2 cellular contexts compared by ENCODE assay signal in the genomic region with DNA sequence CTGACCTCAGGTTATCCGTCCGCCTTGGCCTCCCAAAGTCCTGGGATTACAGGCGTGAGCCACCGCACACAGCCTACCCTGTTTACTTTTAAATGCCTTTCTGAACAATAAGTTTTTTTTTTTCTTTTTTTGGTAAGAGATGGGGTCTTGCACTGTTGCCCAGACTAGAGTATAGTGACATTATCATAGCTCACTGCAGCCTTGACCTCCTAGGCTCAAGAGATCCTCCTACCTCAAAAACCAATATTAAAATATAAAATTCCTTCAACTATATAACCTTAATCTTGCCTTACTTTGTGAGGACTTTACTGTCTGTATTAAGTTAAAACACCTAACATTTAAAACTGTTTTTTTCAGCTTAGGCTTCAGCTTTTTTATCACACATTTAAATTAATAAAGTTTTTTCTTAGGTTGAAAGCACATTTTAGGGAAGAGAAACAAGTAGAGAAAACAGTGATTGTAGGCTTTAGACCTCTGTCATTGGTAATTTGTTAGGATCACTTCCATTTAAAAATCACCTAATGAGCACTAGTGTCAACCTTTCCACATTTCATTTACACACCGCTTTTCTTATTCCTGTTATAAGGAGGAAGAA.
A peak's percentile ranks its signal among the peaks of the same experiment; 100 is the strongest.
TF ChIP-seq lines count a peak whose summit lies in the region.

No MANE protein-coding gene starts in this region.

TF ChIP-seq in WTC11, 78 proteins besides CTCF, POLR2A, EP300 and RAD21 (continued from another document):
- no peak for TF ChIP-seq ZNF121 (CRISPR knock-in tag; IDR thresholded peaks at IDR 0.05)
- TF ChIP-seq GTF2I (CRISPR knock-in tag; conservative IDR thresholded peaks at IDR 0.05): no peak
- no peak for TF ChIP-seq GRHL2 (CRISPR knock-in tag; IDR thresholded peaks at IDR 0.05; ENCODE audit: insufficient replicate concordance, severe bottlenecking)
- no peak for TF ChIP-seq ATF1 (CRISPR knock-in tag; IDR thresholded peaks at IDR 0.05)
- TF ChIP-seq, protein P1, sequence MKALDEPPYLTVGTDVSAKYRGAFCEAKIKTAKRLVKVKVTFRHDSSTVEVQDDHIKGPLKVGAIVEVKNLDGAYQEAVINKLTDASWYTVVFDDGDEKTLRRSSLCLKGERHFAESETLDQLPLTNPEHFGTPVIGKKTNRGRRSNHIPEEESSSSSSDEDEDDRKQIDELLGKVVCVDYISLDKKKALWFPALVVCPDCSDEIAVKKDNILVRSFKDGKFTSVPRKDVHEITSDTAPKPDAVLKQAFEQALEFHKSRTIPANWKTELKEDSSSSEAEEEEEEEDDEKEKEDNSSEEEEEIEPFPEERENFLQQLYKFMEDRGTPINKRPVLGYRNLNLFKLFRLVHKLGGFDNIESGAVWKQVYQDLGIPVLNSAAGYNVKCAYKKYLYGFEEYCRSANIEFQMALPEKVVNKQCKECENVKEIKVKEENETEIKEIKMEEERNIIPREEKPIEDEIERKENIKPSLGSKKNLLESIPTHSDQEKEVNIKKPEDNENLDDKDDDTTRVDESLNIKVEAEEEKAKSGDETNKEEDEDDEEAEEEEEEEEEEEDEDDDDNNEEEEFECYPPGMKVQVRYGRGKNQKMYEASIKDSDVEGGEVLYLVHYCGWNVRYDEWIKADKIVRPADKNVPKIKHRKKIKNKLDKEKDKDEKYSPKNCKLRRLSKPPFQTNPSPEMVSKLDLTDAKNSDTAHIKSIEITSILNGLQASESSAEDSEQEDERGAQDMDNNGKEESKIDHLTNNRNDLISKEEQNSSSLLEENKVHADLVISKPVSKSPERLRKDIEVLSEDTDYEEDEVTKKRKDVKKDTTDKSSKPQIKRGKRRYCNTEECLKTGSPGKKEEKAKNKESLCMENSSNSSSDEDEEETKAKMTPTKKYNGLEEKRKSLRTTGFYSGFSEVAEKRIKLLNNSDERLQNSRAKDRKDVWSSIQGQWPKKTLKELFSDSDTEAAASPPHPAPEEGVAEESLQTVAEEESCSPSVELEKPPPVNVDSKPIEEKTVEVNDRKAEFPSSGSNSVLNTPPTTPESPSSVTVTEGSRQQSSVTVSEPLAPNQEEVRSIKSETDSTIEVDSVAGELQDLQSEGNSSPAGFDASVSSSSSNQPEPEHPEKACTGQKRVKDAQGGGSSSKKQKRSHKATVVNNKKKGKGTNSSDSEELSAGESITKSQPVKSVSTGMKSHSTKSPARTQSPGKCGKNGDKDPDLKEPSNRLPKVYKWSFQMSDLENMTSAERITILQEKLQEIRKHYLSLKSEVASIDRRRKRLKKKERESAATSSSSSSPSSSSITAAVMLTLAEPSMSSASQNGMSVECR (CRISPR knock-in tag; IDR thresholded peaks at IDR 0.05; ENCODE audit: borderline replicate concordance): no peak
- TF ChIP-seq, protein P2, sequence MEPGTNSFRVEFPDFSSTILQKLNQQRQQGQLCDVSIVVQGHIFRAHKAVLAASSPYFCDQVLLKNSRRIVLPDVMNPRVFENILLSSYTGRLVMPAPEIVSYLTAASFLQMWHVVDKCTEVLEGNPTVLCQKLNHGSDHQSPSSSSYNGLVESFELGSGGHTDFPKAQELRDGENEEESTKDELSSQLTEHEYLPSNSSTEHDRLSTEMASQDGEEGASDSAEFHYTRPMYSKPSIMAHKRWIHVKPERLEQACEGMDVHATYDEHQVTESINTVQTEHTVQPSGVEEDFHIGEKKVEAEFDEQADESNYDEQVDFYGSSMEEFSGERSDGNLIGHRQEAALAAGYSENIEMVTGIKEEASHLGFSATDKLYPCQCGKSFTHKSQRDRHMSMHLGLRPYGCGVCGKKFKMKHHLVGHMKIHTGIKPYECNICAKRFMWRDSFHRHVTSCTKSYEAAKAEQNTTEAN (CRISPR knock-in tag; IDR thresholded peaks at IDR 0.05): no peak
- TF ChIP-seq CREB1 (CRISPR knock-in tag; IDR thresholded peaks at IDR 0.05): no peak
TF ChIP-seq in WTC11: peak in this region for 0.

TF ChIP-seq in HepG2, 621 proteins besides CTCF, POLR2A, EP300 and RAD21:
- TF ChIP-seq, protein P3, sequence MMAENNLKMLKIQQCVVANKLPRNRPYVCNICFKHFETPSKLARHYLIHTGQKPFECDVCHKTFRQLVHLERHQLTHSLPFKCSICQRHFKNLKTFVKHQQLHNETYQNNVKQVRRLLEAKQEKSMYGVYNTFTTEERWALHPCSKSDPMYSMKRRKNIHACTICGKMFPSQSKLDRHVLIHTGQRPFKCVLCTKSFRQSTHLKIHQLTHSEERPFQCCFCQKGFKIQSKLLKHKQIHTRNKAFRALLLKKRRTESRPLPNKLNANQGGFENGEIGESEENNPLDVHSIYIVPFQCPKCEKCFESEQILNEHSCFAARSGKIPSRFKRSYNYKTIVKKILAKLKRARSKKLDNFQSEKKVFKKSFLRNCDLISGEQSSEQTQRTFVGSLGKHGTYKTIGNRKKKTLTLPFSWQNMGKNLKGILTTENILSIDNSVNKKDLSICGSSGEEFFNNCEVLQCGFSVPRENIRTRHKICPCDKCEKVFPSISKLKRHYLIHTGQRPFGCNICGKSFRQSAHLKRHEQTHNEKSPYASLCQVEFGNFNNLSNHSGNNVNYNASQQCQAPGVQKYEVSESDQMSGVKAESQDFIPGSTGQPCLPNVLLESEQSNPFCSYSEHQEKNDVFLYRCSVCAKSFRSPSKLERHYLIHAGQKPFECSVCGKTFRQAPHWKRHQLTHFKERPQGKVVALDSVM (CRISPR knock-in tag; IDR thresholded peaks at IDR 0.05): peak; percentile 57; the same call in 1 of the 2 replicates
- no peak for TF ChIP-seq ZNF790 (CRISPR knock-in tag; IDR thresholded peaks at IDR 0.05; ENCODE audit: borderline replicate concordance)
- peak; percentile 69 for TF ChIP-seq ZNF121 (CRISPR knock-in tag; IDR thresholded peaks at IDR 0.05)
- 0 out of 2 replicates have a peak, but pooled peaks have one; percentile 8 for TF ChIP-seq POGZ (CRISPR knock-in tag; IDR thresholded peaks at IDR 0.05)
TF ChIP-seq in HepG2: peak in this region for 3.
